In the genomic region with DNA sequence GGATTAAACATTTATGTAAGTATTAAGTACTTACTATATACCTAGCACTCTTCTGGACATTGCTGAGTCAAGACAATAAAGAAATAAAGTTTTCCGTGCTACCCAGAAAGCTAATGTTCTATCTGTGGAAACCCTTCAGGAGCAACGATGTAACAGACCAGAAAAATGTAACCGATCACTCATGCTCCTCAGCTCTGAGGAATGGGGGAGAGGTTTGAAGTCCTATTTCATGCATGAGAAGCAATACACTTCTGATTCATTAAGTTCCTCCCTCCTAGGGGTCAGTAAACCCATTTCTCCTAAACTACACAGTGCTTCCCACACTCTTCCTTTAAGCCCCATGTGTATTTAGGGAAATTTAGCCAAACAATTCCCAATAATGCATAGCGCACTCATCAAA, we compare ENCODE assay signal across 19 cellular contexts.
"Had no signal": no experiment of that assay in that cellular context is flagged by ENCODE, and none has a peak within 500 bp of the region (broad histone marks: within the 10 kb centered on the region; RNA-seq: fewer than 3 reads in every experiment).

No MANE protein-coding gene starts in this region.

- ATAC-seq: HepG2 had no signal

- H3K4me3 ChIP-seq: MG63, SJSA1, SK-N-MC had no signal

- H3K36me3 ChIP-seq: MG63, SJSA1 had no signal

- H3K27me3 ChIP-seq: MG63, SJSA1 had no signal

- H3K27ac ChIP-seq: SJSA1, SK-N-MC had no signal

- H3K4me1 ChIP-seq: SJSA1 had no signal

- DNase-seq: IMR-90, Karpas-422, KG1, MG63, NCI-H1092 treated with DMSO at 0.1 percent for 48 hours, NCI-H1436, NCI-H187, NCI-H2029 treated with DMSO at 0.1 percent for 48 hours, NCI-H2171 treated with DMSO at 0.1 percent for 48 hours, NCI-H345, NCI-H446 treated with DMSO at 0.1 percent for 48 hours, NCI-H510A treated with DMSO at 0.1 percent for 48 hours, NCI-H774, Right ventricle myocardium superior, RPMI8226, SIG-M5 had no signal
